ENCODE assay signal across 32 cellular contexts in the genomic region with DNA sequence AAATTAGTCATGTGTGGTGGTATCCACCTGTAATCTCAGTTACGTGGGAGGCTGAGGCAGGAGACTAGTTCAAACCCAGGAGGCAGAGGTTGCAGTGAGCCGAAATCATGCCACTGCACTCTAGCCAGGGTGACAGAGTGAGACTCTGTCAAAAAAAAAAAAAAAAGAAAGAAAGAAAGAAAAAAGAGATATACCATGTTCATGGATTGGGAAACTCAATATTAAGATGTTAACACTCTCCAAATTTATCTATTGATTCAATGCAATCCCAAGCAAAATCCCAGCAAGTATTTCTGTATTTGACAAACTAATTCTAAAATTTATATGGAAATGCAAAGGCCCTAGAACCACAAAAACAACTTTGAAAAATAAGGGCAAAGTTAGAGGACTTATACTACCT. TPM values are rescaled to one million over a fixed set of nuclear protein-coding genes. Genes with fewer than 3 reads are reported as not detected.
DNase-seq lines count a peak whose midpoint lies in the region; ATAC-seq and TF ChIP-seq lines count a peak whose summit lies in the region.
"Had no signal": no experiment of that assay in that cellular context is flagged by ENCODE, and none has a peak within 500 bp of the region (broad histone marks: within the 10 kb centered on the region; RNA-seq: fewer than 3 reads in every experiment).

No MANE protein-coding gene starts in this region.

- CTCF ChIA-PET in HEK293 (lab: Yijun Ruan, JAX) = no interaction called here
- CTCF ChIA-PET in CD4-positive, alpha-beta T cell (lab: Charles Lee) = no interaction called here

- peak overlapping the region; percentile 51 for H3K27ac Mint-ChIP-seq in nephron progenitor cell
- no peak overlapping the region for H3K27ac Mint-ChIP-seq in CD4-positive, alpha-beta T cell
- H3K27ac Mint-ChIP-seq: B cell; CD4-positive, alpha-beta memory T cell; CD4-positive, CD25-positive, alpha-beta regulatory T cell; CD8-positive, alpha-beta T cell had no signal

- H3K27me3 ChIP-seq in CD4-positive, alpha-beta T cell (ENCODE audit: control insufficient read depth, insufficient read depth, low read length) = no peaks in the 10 kb centered on the region
- H3K27me3 ChIP-seq: BE2C; BLaER1; BLaER1 treated with 17β-estradiol and CSF1 and Interleukin-3, amounts not matched to agents 10 nM and 100 nM had no signal

- no peak overlapping the region for H3K4me3 ChIP-seq in HEK293 (ENCODE audit: low read depth, low read length)
- H3K4me3 ChIP-seq: A549; BLaER1 treated with 17β-estradiol and CSF1 and Interleukin-3, amounts not matched to agents 10 nM and 100 nM had no signal

- H3K4me1 Mint-ChIP-seq in nephron progenitor cell = no peaks in the 10 kb centered on the region
- peaks cover 19% of the 10 kb centered on the region for H3K4me1 Mint-ChIP-seq in CD4-positive, alpha-beta T cell (ENCODE audit: low read depth)

- no peaks in the 10 kb centered on the region for H3K36me3 ChIP-seq in HEK293 (ENCODE audit: control insufficient read depth in 2 of 2, insufficient read depth in 1 of 2, low read length in 2 of 2)
- H3K36me3 ChIP-seq: BE2C had no signal

- no peaks in the 10 kb centered on the region for H3K9me3 ChIP-seq in HEK293 (ENCODE audit: control insufficient read depth, insufficient read depth, low read depth, low read length)
- no peaks in the 10 kb centered on the region for H3K9me3 ChIP-seq in CD4-positive, alpha-beta T cell (ENCODE audit: control insufficient read depth, low read length)
- H3K9me3 ChIP-seq: BE2C, Caco-2 had no signal

- no peak for DNase-seq in nephron progenitor cell
- DNase-seq in CD4-positive, alpha-beta T cell = no peak
- no peak for DNase-seq in DMS79 treated with DMSO at 0.1 percent for 48 hours (lab: John Stamatoyannopoulos, UW)
- DNase-seq: 8988T; ACHN; AML-193; BE2C; C1 segment of cervical spinal cord; Caco-2; Calu3; CD4-positive, alpha-beta memory T cell; CD4-positive, CD25-positive, alpha-beta regulatory T cell; CD8-positive, alpha-beta memory T cell; CD8-positive, alpha-beta T cell; COR-L47; DMS 273 treated with DMSO at 0.1 percent for 48 hours; DMS153; DMS53; DMS79; DND-41; EL had no signal

- ATAC-seq in CD4-positive, alpha-beta T cell (ENCODE audit: poor library complexity) = no peak
- ATAC-seq: A549; CD8-positive, alpha-beta T cell had no signal

- H3K36me3 Mint-ChIP-seq in nephron progenitor cell (ENCODE audit: low read depth) = peaks cover 7% of the 10 kb centered on the region
- peaks cover 27% of the 10 kb centered on the region for H3K36me3 Mint-ChIP-seq in CD4-positive, alpha-beta T cell (ENCODE audit: low read depth)
- H3K36me3 Mint-ChIP-seq: CD14-positive monocyte had no signal

- H3K27me3 Mint-ChIP-seq in nephron progenitor cell (ENCODE audit: low read depth, poor library complexity) = peaks cover 16% of the 10 kb centered on the region
- H3K27me3 Mint-ChIP-seq in CD4-positive, alpha-beta T cell = no peaks in the 10 kb centered on the region
- H3K27me3 Mint-ChIP-seq: B cell; CD4-positive, alpha-beta memory T cell; CD4-positive, CD25-positive, alpha-beta regulatory T cell; CD8-positive, alpha-beta memory T cell had no signal

- H3K27ac ChIP-seq in HEK293 (ENCODE audit: extremely low read depth, low read depth, low read length) = no peak overlapping the region
- no peak overlapping the region for H3K27ac ChIP-seq in CD4-positive, alpha-beta T cell (ENCODE audit: low read depth, low read length)
- H3K27ac ChIP-seq: 22Rv1; A549; BLaER1; BLaER1 treated with 17β-estradiol and CSF1 and Interleukin-3, amounts not matched to agents 10 nM and 100 nM; C4-2B had no signal

- intact Hi-C loops in CD4-positive, alpha-beta T cell (cut with DNase I, micrococcal nuclease) = no loop called here

- H3K9me3 Mint-ChIP-seq in nephron progenitor cell = peaks cover 39% of the 10 kb centered on the region
- no peaks in the 10 kb centered on the region for H3K9me3 Mint-ChIP-seq in CD4-positive, alpha-beta T cell
- H3K9me3 Mint-ChIP-seq: CD8-positive, alpha-beta T cell had no signal

- H3K4me3 Mint-ChIP-seq in nephron progenitor cell = no peak overlapping the region
- H3K4me3 Mint-ChIP-seq in CD4-positive, alpha-beta T cell = no peak overlapping the region
- H3K4me3 Mint-ChIP-seq: B cell; CD14-positive monocyte; CD4-positive, alpha-beta memory T cell; CD4-positive, CD25-positive, alpha-beta regulatory T cell; CD8-positive, alpha-beta memory T cell; CD8-positive, alpha-beta T cell had no signal

- POLR2A ChIA-PET in HEK293 (lab: Yijun Ruan, JAX) = no interaction called here
- POLR2A ChIA-PET in CD4-positive, alpha-beta T cell (lab: Charles Lee) = interaction anchor here (0.7 kb wide), 1 partner anchor 10 kb away, joined by 3 read pairs; no protein-coding TSS in a partner anchor

- TF ChIP-seq CTCF in HEK293 (tag by site-specific recombination; IDR thresholded peaks at IDR 0.05) (no peak), nephron progenitor cell (IDR thresholded peaks at IDR 0.05) (no peak)
- no peak for TF ChIP-seq CTCF in CD4-positive, alpha-beta T cell (IDR thresholded peaks at IDR 0.05)

- H3K4me1 ChIP-seq in HEK293 (ENCODE audit: control insufficient read depth, insufficient read depth, low read length) = no peaks in the 10 kb centered on the region
- H3K4me1 ChIP-seq: A549, BE2C, Caco-2 had no signal

TF ChIP-seq in HEK293, 187 proteins besides CTCF, POLR2A, EP300 and RAD21:
- TF ChIP-seq ZNF155 (tag by site-specific recombination; IDR thresholded peaks at IDR 0.05) = no peak
- no peak for TF ChIP-seq ZNF138 (tag by site-specific recombination; IDR thresholded peaks at IDR 0.05; ENCODE audit: borderline replicate concordance)
- no peak for TF ChIP-seq HOXD13 (CRISPR knock-in tag; IDR thresholded peaks at IDR 0.05; ENCODE audit: borderline replicate concordance)
- TF ChIP-seq ZNF416 (tag by site-specific recombination; IDR thresholded peaks at IDR 0.05) = no peak
- TF ChIP-seq, protein P1, sequence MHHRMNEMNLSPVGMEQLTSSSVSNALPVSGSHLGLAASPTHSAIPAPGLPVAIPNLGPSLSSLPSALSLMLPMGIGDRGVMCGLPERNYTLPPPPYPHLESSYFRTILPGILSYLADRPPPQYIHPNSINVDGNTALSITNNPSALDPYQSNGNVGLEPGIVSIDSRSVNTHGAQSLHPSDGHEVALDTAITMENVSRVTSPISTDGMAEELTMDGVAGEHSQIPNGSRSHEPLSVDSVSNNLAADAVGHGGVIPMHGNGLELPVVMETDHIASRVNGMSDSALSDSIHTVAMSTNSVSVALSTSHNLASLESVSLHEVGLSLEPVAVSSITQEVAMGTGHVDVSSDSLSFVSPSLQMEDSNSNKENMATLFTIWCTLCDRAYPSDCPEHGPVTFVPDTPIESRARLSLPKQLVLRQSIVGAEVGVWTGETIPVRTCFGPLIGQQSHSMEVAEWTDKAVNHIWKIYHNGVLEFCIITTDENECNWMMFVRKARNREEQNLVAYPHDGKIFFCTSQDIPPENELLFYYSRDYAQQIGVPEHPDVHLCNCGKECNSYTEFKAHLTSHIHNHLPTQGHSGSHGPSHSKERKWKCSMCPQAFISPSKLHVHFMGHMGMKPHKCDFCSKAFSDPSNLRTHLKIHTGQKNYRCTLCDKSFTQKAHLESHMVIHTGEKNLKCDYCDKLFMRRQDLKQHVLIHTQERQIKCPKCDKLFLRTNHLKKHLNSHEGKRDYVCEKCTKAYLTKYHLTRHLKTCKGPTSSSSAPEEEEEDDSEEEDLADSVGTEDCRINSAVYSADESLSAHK (tag by site-specific recombination; IDR thresholded peaks at IDR 0.05) = no peak
- TF ChIP-seq OSR2 (tag by site-specific recombination; IDR thresholded peaks at IDR 0.05) = no peak
- TF ChIP-seq ZNF658 (tag by site-specific recombination; IDR thresholded peaks at IDR 0.05) = no peak
- TF ChIP-seq ZNF223 (tag by site-specific recombination; IDR thresholded peaks at IDR 0.05) = no peak
- TF ChIP-seq ZNF2 (tag by site-specific recombination; IDR thresholded peaks at IDR 0.05) = no peak
- no peak for TF ChIP-seq ZNF791 (tag by site-specific recombination; IDR thresholded peaks at IDR 0.05)
- TF ChIP-seq ZNF184 (tag by site-specific recombination; IDR thresholded peaks at IDR 0.05) = no peak
- TF ChIP-seq, protein P2, sequence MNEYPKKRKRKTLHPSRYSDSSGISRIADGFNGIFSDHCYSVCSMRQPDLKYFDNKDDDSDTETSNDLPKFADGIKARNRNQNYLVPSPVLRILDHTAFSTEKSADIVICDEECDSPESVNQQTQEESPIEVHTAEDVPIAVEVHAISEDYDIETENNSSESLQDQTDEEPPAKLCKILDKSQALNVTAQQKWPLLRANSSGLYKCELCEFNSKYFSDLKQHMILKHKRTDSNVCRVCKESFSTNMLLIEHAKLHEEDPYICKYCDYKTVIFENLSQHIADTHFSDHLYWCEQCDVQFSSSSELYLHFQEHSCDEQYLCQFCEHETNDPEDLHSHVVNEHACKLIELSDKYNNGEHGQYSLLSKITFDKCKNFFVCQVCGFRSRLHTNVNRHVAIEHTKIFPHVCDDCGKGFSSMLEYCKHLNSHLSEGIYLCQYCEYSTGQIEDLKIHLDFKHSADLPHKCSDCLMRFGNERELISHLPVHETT (tag by site-specific recombination; IDR thresholded peaks at IDR 0.05) = no peak
- TF ChIP-seq SETDB1 (IDR thresholded peaks at IDR 0.05; ENCODE audit: insufficient read length, low read length) = peak; percentile 18
- TF ChIP-seq ZNF248 (tag by site-specific recombination; IDR thresholded peaks at IDR 0.05) = peak; percentile 96

RNA-seq across cellular contexts. Expression of a gene that starts 11.0 kb away (rescaled TPM):
- 10 to 100 TPM; 25.9 to 28.4 TPM for total RNA-seq in CD4-positive, alpha-beta T cell
- total RNA-seq: A172, A673, Calu3, G401 had no signal

RNA-seq across cellular contexts. Expression of a gene that starts 19.8 kb away (rescaled TPM):
- total RNA-seq in CD4-positive, alpha-beta T cell = 10 to 100 TPM; 11.7 to 12.5 TPM
- total RNA-seq: A172, Calu3, G401 had no signal
